Comparison of ENCODE assay signal across 2 cellular contexts in genomic region chrX:156009691-156010090, GRCh38. TPM values are rescaled to one million over a fixed set of nuclear protein-coding genes. Genes with fewer than 3 reads are reported as not detected.
"Had no signal": no experiment of that assay in that cellular context is flagged by ENCODE, and none has a peak within 500 bp of the region (broad histone marks: within the 10 kb centered on the region; RNA-seq: fewer than 3 reads in every experiment).

No MANE protein-coding gene starts in this region.

RNA-seq across cellular contexts. Expression of gene IL9R, which starts 12.2 kb away (rescaled TPM):
- total RNA-seq: subcutaneous adipose tissue, vagina had no signal
